In the genomic region with DNA sequence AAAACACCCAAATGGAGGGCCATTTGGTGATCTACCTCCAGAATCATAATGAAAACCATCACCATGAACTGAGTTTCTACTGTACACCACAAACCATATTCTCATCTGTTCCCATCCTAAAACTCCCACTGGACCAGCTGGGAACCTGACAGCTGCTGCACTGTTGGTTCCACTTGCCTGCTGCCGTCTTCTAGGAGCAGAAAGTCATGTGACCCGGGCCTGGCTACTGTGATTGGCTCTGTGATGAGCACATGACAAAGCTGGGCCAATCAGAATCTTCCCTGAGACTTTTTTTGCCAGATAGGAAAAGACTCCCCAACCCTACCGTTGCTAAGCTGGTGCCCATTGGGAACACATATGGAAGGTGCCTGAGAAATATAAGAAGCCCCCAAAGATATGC, we compare ENCODE assay signal across 18 cellular contexts.
"Had no signal": no experiment of that assay in that cellular context is flagged by ENCODE, and none has a peak within 500 bp of the region (broad histone marks: within the 10 kb centered on the region; RNA-seq: fewer than 3 reads in every experiment).

No MANE protein-coding gene starts in this region.

- H3K36me3 ChIP-seq: ascending aorta, breast epithelium, suprapubic skin had no signal

- H3K27me3 ChIP-seq: ascending aorta, breast epithelium, foreskin keratinocyte, suprapubic skin had no signal

- H3K4me1 ChIP-seq: ascending aorta, foreskin keratinocyte had no signal

- ATAC-seq: activated T-helper 17 cell treated with anti-CD3 and anti-CD28 coated beads, Interleukin-2, amount 50 U/mL, for 72 hours; effector memory CD8-positive, alpha-beta T cell; natural killer cell; stimulated activated naive CD8-positive, alpha-beta T cell treated with anti-CD3 and anti-CD28 coated beads, Interleukin-15, Interleukin-2, amounts not matched to agents 100 U/mL and 50 U/mL, for 24 hours had no signal

- DNase-seq: activated CD4-positive, alpha-beta T cell treated with anti-CD3 and anti-CD28 coated beads for 1 hour; activated CD4-positive, alpha-beta T cell treated with anti-CD3 and anti-CD28 coated beads, Interleukin-2, amount 50 U/mL, for 4 hours; activated naive CD4-positive, alpha-beta T cell treated with anti-CD3 and anti-CD28 coated beads for 36 hours; cerebellar nuclear complex; dermis blood vessel endothelial cell; effector memory CD8-positive, alpha-beta T cell; mesenchymal stem cell; natural killer cell; posterior cingulate gyrus; stimulated activated CD4-positive, alpha-beta T cell treated with anti-CD3 and anti-CD28 coated beads, Interleukin-4, amount 100 ng/mL, for 4 hours; stimulated activated CD8-positive, alpha-beta memory T cell treated with anti-CD3 and anti-CD28 coated beads, Interleukin-4, amount 100 ng/mL, for 48 hours; stimulated activated naive CD8-positive, alpha-beta T cell treated with anti-CD3 and anti-CD28 coated beads, Interleukin-15, Interleukin-2, amounts not matched to agents 100 U/mL and 50 U/mL, for 24 hours had no signal

- H3K9me3 ChIP-seq: ascending aorta, breast epithelium, suprapubic skin had no signal

- H3K27ac ChIP-seq: ascending aorta, foreskin keratinocyte had no signal

- H3K4me3 ChIP-seq: ascending aorta, breast epithelium, skin epidermis, suprapubic skin had no signal
